ENCODE assay signal across 12 cellular contexts in the genomic region with DNA sequence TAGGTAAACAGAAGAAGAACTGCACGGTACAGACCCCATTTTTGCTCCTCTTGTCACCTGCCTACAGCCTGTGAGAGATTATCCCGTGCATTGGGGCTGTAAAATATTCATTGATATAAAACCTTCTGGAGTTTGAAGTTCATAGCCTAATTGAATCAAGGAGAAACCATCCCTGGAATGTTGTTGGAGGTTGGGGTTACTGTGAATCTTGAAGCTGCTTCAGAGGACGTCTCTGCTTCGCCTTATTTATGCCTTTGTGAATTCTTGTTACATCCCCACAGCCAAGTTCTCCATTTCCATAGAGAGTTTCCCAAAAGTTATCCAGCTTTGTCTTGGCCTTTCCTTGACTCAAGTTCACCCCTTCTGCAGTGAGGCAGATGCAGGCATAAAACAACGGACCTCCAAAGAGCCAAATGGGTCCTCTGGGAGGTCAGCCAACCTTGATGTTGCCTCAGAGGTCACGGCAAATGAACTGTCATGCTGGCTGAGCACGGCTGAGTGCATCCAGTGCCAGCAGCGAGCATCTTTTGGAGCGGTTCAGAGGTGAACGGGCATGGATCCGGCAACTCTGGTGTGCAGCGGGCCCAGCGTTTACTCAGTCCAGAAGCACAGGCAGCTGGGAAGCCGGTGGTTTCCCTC.
DNase-seq lines count a peak whose midpoint lies in the region; ATAC-seq, FAIRE-seq and TF ChIP-seq lines count a peak whose summit lies in the region.
"Had no signal": no experiment of that assay in that cellular context is flagged by ENCODE, and none has a peak within 500 bp of the region (broad histone marks: within the 10 kb centered on the region; RNA-seq: fewer than 3 reads in every experiment).

No MANE protein-coding gene starts in this region.

- no peak overlapping the region for H2AFZ ChIP-seq in neuronal stem cell (ENCODE audit: low read length)

- WGBS in adrenal gland, 4 donors = 63 to 83% (median 75%) methylated on average over 6 to 14 of the region's 14 CpGs
- WGBS in neuronal stem cell (ENCODE audit: extremely low coverage in 2 of 2, insufficient read length in 2 of 2, insufficient replicate concordance in 1 of 2), 2 donors = no CpG with 5 or more reads among the region's 14 CpGs

- no peaks in the 10 kb centered on the region for H3K36me3 ChIP-seq in adrenal gland (replicated peaks in 1 of 2)
- H3K36me3 ChIP-seq in kidney (ENCODE audit: control insufficient read depth in 1 of 2, insufficient read depth in 2 of 2, low read length in 2 of 2) = no peaks in the 10 kb centered on the region
- no peaks in the 10 kb centered on the region for H3K36me3 ChIP-seq in neuronal stem cell (replicated peaks in 1 of 2; ENCODE audit: control insufficient read depth in 2 of 2, insufficient read depth in 2 of 2, low read length in 2 of 2)

- H2BK5ac ChIP-seq in neuronal stem cell (ENCODE audit: low read length) = no peak overlapping the region

- no peak for TF ChIP-seq POLR2A in adrenal gland (IDR thresholded peaks at IDR 0.05)

- intact Hi-C loops in adrenal gland (cut with DNase I) (no loop called here), kidney (cut with DNase I) (no loop called here), sciatic nerve (cut with DNase I) (no loop called here)

- ATAC-seq in sciatic nerve = peak; percentile 90

- no peak overlapping the region for H2AK5ac ChIP-seq in neuronal stem cell (ENCODE audit: low read depth, low read length)

- no peak overlapping the region for H3K9ac ChIP-seq in kidney (ENCODE audit: low read length in 2 of 2)
- H3K9ac ChIP-seq in neuronal stem cell (ENCODE audit: low read depth, low read length, poor library complexity) = no peak overlapping the region

- H3K9me3 ChIP-seq in adrenal gland (replicated peaks in 1 of 3) (no peaks in the 10 kb centered on the region), kidney (ENCODE audit: control insufficient read depth in 1 of 2, low read length in 2 of 2) (no peaks in the 10 kb centered on the region), neuronal stem cell (replicated peaks in 1 of 2; ENCODE audit: control insufficient read depth in 2 of 2, insufficient read depth in 1 of 2, low read depth in 1 of 2, low read length in 2 of 2) (no peaks in the 10 kb centered on the region)

- TF ChIP-seq CTCF in adrenal gland (IDR thresholded peaks at IDR 0.05) (no peak), kidney (IDR thresholded peaks at IDR 0.05; ENCODE audit: borderline replicate concordance, extremely low read depth, insufficient read depth) (no peak)

- no peak overlapping the region for H3K14ac ChIP-seq in neuronal stem cell (ENCODE audit: low read length)

- H2BK120ac ChIP-seq in neuronal stem cell (ENCODE audit: low read depth, low read length) = no peak overlapping the region

- H4K91ac ChIP-seq in neuronal stem cell (ENCODE audit: low read depth, low read length, poor library complexity) = no peak overlapping the region

- no peaks in the 10 kb centered on the region for H3K79me1 ChIP-seq in neuronal stem cell (ENCODE audit: low read depth, low read length)

- H3K4me2 ChIP-seq in neuronal stem cell (ENCODE audit: insufficient read depth, low read length, poor library complexity, severe bottlenecking) = no peak overlapping the region

- H3K4me3 ChIP-seq in adrenal gland = no peak overlapping the region
- H3K4me3 ChIP-seq in kidney (ENCODE audit: low read length in 2 of 2) = no peak overlapping the region
- no peak overlapping the region for H3K4me3 ChIP-seq in neuronal stem cell (ENCODE audit: low read length in 2 of 2)

- no peaks in the 10 kb centered on the region for H3K27me3 ChIP-seq in adrenal gland
- no peaks in the 10 kb centered on the region for H3K27me3 ChIP-seq in neuronal stem cell (ENCODE audit: control insufficient read depth in 3 of 3, insufficient read depth in 3 of 3, low read depth in 1 of 3, low read length in 3 of 3)

- FAIRE-seq in kidney (lab: Jason Lieb, UNC) = no peak

- H2BK12ac ChIP-seq in neuronal stem cell (ENCODE audit: low read length) = no peak overlapping the region

- H3K4me1 ChIP-seq in adrenal gland (replicated peaks in 1 of 2) (peaks cover 0 to 7% of the 10 kb centered on the region in 2 donors), kidney (ENCODE audit: control insufficient read depth in 1 of 2, insufficient read depth in 1 of 2, low read depth in 1 of 2, low read length in 2 of 2) (peaks cover 5 to 6% of the 10 kb centered on the region in 2 donors), neuronal stem cell (ENCODE audit: control insufficient read depth in 2 of 2, insufficient read depth in 1 of 2, low read depth in 1 of 2, low read length in 2 of 2) (no peaks in the 10 kb centered on the region)

- peak; percentile 22 for DNase-seq in AG08395 (ENCODE audit: low spot score)
- peak in 5 of 7 donors; percentile 23 to 71 (median 51) for DNase-seq in adrenal gland
- DNase-seq in kidney = peak; percentile 89
- peak; percentile 71 for DNase-seq in sciatic nerve (ENCODE audit: low spot score)
- DNase-seq in activated CD4-positive, alpha-beta T cell treated with anti-CD3 and anti-CD28 coated beads, Interleukin-2, amount 50 U/mL, for 48 hours = no peak
- no peak for DNase-seq in DMS 273 (lab: John Stamatoyannopoulos, UW; ENCODE audit: unreplicated experiment)
- DNase-seq in HK-2 (ENCODE audit: unreplicated experiment) = no peak
- no peak for DNase-seq in neuronal stem cell (ENCODE audit: low spot score)
- DNase-seq: activated gamma-delta T cell, NCI-H2029, NCI-H69, posterior cingulate gyrus had no signal

- no peak overlapping the region for H2BK15ac ChIP-seq in neuronal stem cell (ENCODE audit: low read length)

- no peak overlapping the region for H3K4ac ChIP-seq in neuronal stem cell (ENCODE audit: low read length)

- H3K18ac ChIP-seq in neuronal stem cell (ENCODE audit: low read length) = no peak overlapping the region

- no peak overlapping the region for H3K23ac ChIP-seq in neuronal stem cell (ENCODE audit: low read depth, low read length, poor library complexity)

- no peak overlapping the region for H4K8ac ChIP-seq in neuronal stem cell (ENCODE audit: low read depth, low read length)

- peak overlapping the region in 2 of 5 donors; percentile 22 to 59 for H3K27ac ChIP-seq in adrenal gland
- no peak overlapping the region for H3K27ac ChIP-seq in kidney (ENCODE audit: low read depth in 2 of 2, low read length in 2 of 2)
- no peak overlapping the region for H3K27ac ChIP-seq in neuronal stem cell (replicated peaks; ENCODE audit: low read length)

Comparison
In these comparisons a context has a peak if more than half of its experiments do, and no peak if none do; other contexts are left out.
1. DNase-seq: peak in AG08395 (single experiment), adrenal gland (5 of 7), kidney (single experiment) and sciatic nerve (single experiment); none in activated CD4-positive, alpha-beta T cell treated with anti-CD3 and anti-CD28 coated beads, Interleukin-2, amount 50 U/mL, for 48 hours (0 of 2), DMS 273 (single experiment), HK-2 (single experiment) and neuronal stem cell (single experiment).